ENCODE assay signal across 17 cellular contexts in genomic region chr11:96943970-96944369, GRCh38.
"Had no signal": no experiment of that assay in that cellular context is flagged by ENCODE, and none has a peak within 500 bp of the region (broad histone marks: within the 10 kb centered on the region; RNA-seq: fewer than 3 reads in every experiment).

No MANE protein-coding gene starts in this region.

- H3K36me3 ChIP-seq: left lung, WERI-Rb-1 had no signal

- H3K36me3 Mint-ChIP-seq: activated CD4-positive, alpha-beta memory T cell treated with anti-CD3 and anti-CD28 coated beads for 36 hours; memory B cell; natural killer cell treated with Interleukin-12 subunit alpha and Interleukin-12 subunit beta and Interleukin-15 and Interleukin-18, amount 100 ng/mL, for 72 hours had no signal

- DNase-seq: activated CD4-positive, alpha-beta memory T cell treated with anti-CD3 and anti-CD28 coated beads for 36 hours; activated CD4-positive, alpha-beta T cell treated with anti-CD3 and anti-CD28 coated beads for 36 hours; activated effector memory CD4-positive, alpha-beta T cell treated with Interleukin-2 at 50 U/mL for 16 hours; activated naive CD4-positive, alpha-beta T cell treated with anti-CD3 and anti-CD28 coated beads, Interleukin-2, amount 50 U/mL, for 16 hours; activated T-cell treated with anti-CD3 and anti-CD28 coated beads, Interleukin-2, amount 50 U/mL, for 4 hours; dermis blood vessel endothelial cell; islet precursor cell; left lung; nucleus accumbens; posterior cingulate gyrus; stimulated activated CD4-positive, alpha-beta T cell treated with anti-CD3 and anti-CD28 coated beads, Interleukin-4, amount 100 ng/mL, for 24 hours; stimulated activated naive CD4-positive, alpha-beta T cell; substantia nigra; WERI-Rb-1 had no signal

- H3K27me3 Mint-ChIP-seq: activated CD4-positive, alpha-beta memory T cell treated with anti-CD3 and anti-CD28 coated beads for 36 hours; activated CD4-positive, alpha-beta T cell treated with anti-CD3 and anti-CD28 coated beads for 36 hours; memory B cell; natural killer cell treated with Interleukin-12 subunit alpha and Interleukin-12 subunit beta and Interleukin-15 and Interleukin-18, amount 100 ng/mL, for 72 hours had no signal

- H3K4me1 ChIP-seq: left lung had no signal

- H3K27me3 ChIP-seq: left lung had no signal

- H3K4me3 Mint-ChIP-seq: activated CD4-positive, alpha-beta memory T cell treated with anti-CD3 and anti-CD28 coated beads for 36 hours; activated CD4-positive, alpha-beta T cell treated with anti-CD3 and anti-CD28 coated beads for 36 hours; activated T-cell treated with anti-CD3 and anti-CD28 coated beads, Interleukin-2, amount 50 U/mL, for 4 hours; memory B cell; natural killer cell treated with Interleukin-12 subunit alpha and Interleukin-12 subunit beta and Interleukin-15 and Interleukin-18, amount 100 ng/mL, for 72 hours had no signal

- H3K9me3 ChIP-seq: left lung had no signal

- H3K4me3 ChIP-seq: left lung, skin epidermis had no signal

- H3K9me3 Mint-ChIP-seq: activated CD4-positive, alpha-beta memory T cell treated with anti-CD3 and anti-CD28 coated beads for 36 hours; memory B cell; natural killer cell treated with Interleukin-12 subunit alpha and Interleukin-12 subunit beta and Interleukin-15 and Interleukin-18, amount 100 ng/mL, for 72 hours had no signal

- ATAC-seq: activated CD4-positive, alpha-beta T cell treated with anti-CD3 and anti-CD28 coated beads for 36 hours; activated T-cell treated with anti-CD3 and anti-CD28 coated beads, Interleukin-2, amount 50 U/mL, for 4 hours; left lung; natural killer cell treated with Interleukin-12 subunit alpha and Interleukin-12 subunit beta and Interleukin-15 and Interleukin-18, amount 100 ng/mL, for 72 hours had no signal

- H3K4me1 Mint-ChIP-seq: activated CD4-positive, alpha-beta T cell treated with anti-CD3 and anti-CD28 coated beads for 36 hours; memory B cell had no signal

- H3K27ac Mint-ChIP-seq: activated CD4-positive, alpha-beta memory T cell treated with anti-CD3 and anti-CD28 coated beads for 36 hours; activated CD4-positive, alpha-beta T cell treated with anti-CD3 and anti-CD28 coated beads for 36 hours; memory B cell; natural killer cell treated with Interleukin-12 subunit alpha and Interleukin-12 subunit beta and Interleukin-15 and Interleukin-18, amount 100 ng/mL, for 72 hours had no signal

- H3K27ac ChIP-seq: left lung, skin epidermis, WERI-Rb-1 had no signal
